Comparison of ENCODE assay signal across 1 cellular context in genomic region chr5:10601246-10602030, GRCh38.
A peak's percentile ranks its signal among the peaks of the same experiment; 100 is the strongest.
TF ChIP-seq lines count a peak whose summit lies in the region.

No MANE protein-coding gene starts in this region.

TF ChIP-seq in K562, 482 proteins besides CTCF, POLR2A, EP300 and RAD21 (continued from another document and continues in another):
- peak; percentile 95 for TF ChIP-seq MGA (IDR thresholded peaks at IDR 0.05)
- no peak for TF ChIP-seq STAG1 (CRISPR knock-in tag; IDR thresholded peaks at IDR 0.05; ENCODE audit: borderline replicate concordance)
- TF ChIP-seq E2F6 (IDR thresholded peaks at IDR 0.05; ENCODE audit: borderline replicate concordance in 1 of 2, extremely low read depth in 1 of 2, insufficient read depth in 1 of 2, insufficient read length in 1 of 2, low read depth in 1 of 2, low read length in 1 of 2, poor library complexity in 1 of 2, severe bottlenecking in 1 of 2): peak; percentile 91 to 92
- no peak for TF ChIP-seq CBX5 (IDR thresholded peaks at IDR 0.05; ENCODE audit: borderline replicate concordance, low read depth)
- TF ChIP-seq CSDE1 (IDR thresholded peaks at IDR 0.05): no peak
- no peak for TF ChIP-seq ADNP (tag; IDR thresholded peaks at IDR 0.05)
- no peak for TF ChIP-seq CREB3L1 (IDR thresholded peaks at IDR 0.05; ENCODE audit: borderline replicate concordance, low read depth)
- TF ChIP-seq FOXJ2 (tag; IDR thresholded peaks at IDR 0.05): 0 out of 2 replicates have a peak, but pooled peaks have one; percentile 52
- no peak for TF ChIP-seq NR4A1 (CRISPR knock-in tag; IDR thresholded peaks at IDR 0.05)
- peak; percentile 79; the same call in 1 of the 2 replicates for TF ChIP-seq NR4A1 (tag; IDR thresholded peaks at IDR 0.05)
- no peak for TF ChIP-seq ZNF384 (IDR thresholded peaks at IDR 0.05; ENCODE audit: low read depth, low read length)
- 0 out of 4 replicates have a peak, but pooled peaks of 1 of the 2 experiments have one; percentile 29 for TF ChIP-seq TBL1XR1 (IDR thresholded peaks at IDR 0.05; ENCODE audit: low read length in 2 of 2)
- 0 out of 2 replicates have a peak, but pooled peaks have one; percentile 14 for TF ChIP-seq ZBTB40 (IDR thresholded peaks at IDR 0.05)
- TF ChIP-seq ZBTB40 (CRISPR knock-in tag; IDR thresholded peaks at IDR 0.05): no peak
- no peak for TF ChIP-seq KAT7 (CRISPR knock-in tag; IDR thresholded peaks at IDR 0.05; ENCODE audit: borderline replicate concordance)
- TF ChIP-seq SNRNP70 (optimal IDR thresholded peaks at IDR 0.05; ENCODE audit: low read depth, low read length): peak; percentile 53
- no peak for TF ChIP-seq NCOA6 (IDR thresholded peaks at IDR 0.05)
- TF ChIP-seq ZNF217 (CRISPR knock-in tag; IDR thresholded peaks at IDR 0.05): no peak
- no peak for TF ChIP-seq FOXA1 (IDR thresholded peaks at IDR 0.05; ENCODE audit: borderline replicate concordance)
- TF ChIP-seq SRSF7 (optimal IDR thresholded peaks at IDR 0.05; ENCODE audit: low read depth, low read length): no peak
- 0 out of 2 replicates have a peak, but pooled peaks have one; percentile 36 for TF ChIP-seq TOE1 (IDR thresholded peaks at IDR 0.05; ENCODE audit: borderline replicate concordance)
- no peak for TF ChIP-seq TOE1 (CRISPR knock-in tag; IDR thresholded peaks at IDR 0.05; ENCODE audit: borderline replicate concordance, low read depth)
- TF ChIP-seq MYC (IDR thresholded peaks at IDR 0.05; ENCODE audit: low read depth, low read length): 0 out of 2 replicates have a peak, but pooled peaks have one; percentile 26
- no peak for TF ChIP-seq MYC (CRISPR knock-in tag; IDR thresholded peaks at IDR 0.05; ENCODE audit: borderline replicate concordance, low read depth)
- TF ChIP-seq SAP30 (IDR thresholded peaks at IDR 0.05; ENCODE audit: borderline replicate concordance, insufficient read depth, low read depth, low read length, poor library complexity, severe bottlenecking): peak; percentile 4
- peak in 1 of 2 experiments; percentile 65; a peak in 1 of 4 replicates for TF ChIP-seq HDAC1 (IDR thresholded peaks at IDR 0.05)
- no peak for TF ChIP-seq ZC3H8 (IDR thresholded peaks at IDR 0.05)
- TF ChIP-seq YBX1 (IDR thresholded peaks at IDR 0.05): no peak
- TF ChIP-seq ZNF395 (CRISPR knock-in tag; IDR thresholded peaks at IDR 0.05): no peak; the same call in 1 of the 2 replicates
- no peak for TF ChIP-seq ZNF140 (CRISPR knock-in tag; IDR thresholded peaks at IDR 0.05)
- no peak for TF ChIP-seq JUN (IDR thresholded peaks at IDR 0.05; ENCODE audit: borderline replicate concordance, low read depth, low read length)
- 0 out of 2 replicates have a peak, but pooled peaks have one; percentile 33 for TF ChIP-seq JUN (CRISPR knock-in tag; IDR thresholded peaks at IDR 0.05; ENCODE audit: borderline replicate concordance)
- TF ChIP-seq ZKSCAN1 (IDR thresholded peaks at IDR 0.05; ENCODE audit: low read depth, low read length): 0 out of 2 replicates have a peak, but pooled peaks have one; percentile 43
- TF ChIP-seq CEBPB (tag; IDR thresholded peaks at IDR 0.05): no peak
- TF ChIP-seq ZNF589 (CRISPR knock-in tag; IDR thresholded peaks at IDR 0.05; ENCODE audit: low read depth): no peak
- TF ChIP-seq MCM5 (IDR thresholded peaks at IDR 0.05; ENCODE audit: low read depth): no peak
- no peak for TF ChIP-seq SAFB2 (IDR thresholded peaks at IDR 0.05; ENCODE audit: borderline replicate concordance, low read depth, low read length, severe bottlenecking)
